In the genomic region with DNA sequence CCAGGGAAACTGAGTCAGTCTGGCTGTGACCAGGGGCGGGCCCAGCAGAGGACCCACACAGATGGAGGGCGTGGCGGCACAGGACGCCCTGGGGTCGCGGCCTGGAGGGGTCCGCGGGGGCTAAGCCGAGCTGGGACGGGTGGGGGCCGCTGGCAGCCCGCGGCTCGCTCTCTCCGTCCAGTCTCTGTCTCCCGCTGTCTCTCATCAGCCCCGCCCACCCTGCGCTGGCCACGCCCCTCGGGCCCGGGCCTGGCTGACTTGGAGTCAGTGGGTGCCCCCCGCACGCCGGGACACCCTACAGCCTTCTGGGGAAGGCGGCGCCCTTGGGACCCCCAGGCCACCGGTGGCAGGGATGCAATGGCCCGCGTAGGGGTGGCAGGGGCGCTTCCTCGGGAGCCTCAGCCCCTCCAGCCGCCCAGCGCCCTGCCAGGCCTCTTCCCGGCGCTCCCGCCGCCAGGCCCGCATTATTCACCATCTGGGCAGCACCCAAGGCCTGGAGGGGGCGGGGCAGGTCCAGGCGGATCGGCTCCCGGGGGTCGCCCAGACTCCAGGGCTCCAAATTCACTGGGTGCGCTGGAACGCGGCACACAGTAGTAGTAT, we compare ENCODE assay signal across 8 cellular contexts. TPM values are rescaled to one million over a fixed set of nuclear protein-coding genes. Genes with fewer than 3 reads are reported as not detected.
DNase-seq lines count a peak whose midpoint lies in the region; ATAC-seq and TF ChIP-seq lines count a peak whose summit lies in the region.

A gene (minus strand): TSS at position 186 of the 600 bp plus-strand sequence. CDS start 6,241 bp downstream, outside the sequence.

- H3K27me3 ChIP-seq in RWPE2 (ENCODE audit: insufficient read depth, poor library complexity, severe bottlenecking) (no peaks in the 10 kb centered on the region), skeletal muscle tissue (ENCODE audit: control insufficient read depth in 3 of 3, insufficient read depth in 3 of 3, low read length in 3 of 3) (peaks cover 20 to 38% (median 36%) of the 10 kb centered on the region in 3 donors)

- DNase-seq in NCI-H2171 treated with DMSO at 0.1 percent for 48 hours (lab: John Stamatoyannopoulos, UW) (peak; percentile 35), NCI-H2171 (lab: John Stamatoyannopoulos, UW) (no peak), RWPE2 (ENCODE audit: low spot score) (no peak), astrocyte of the cerebellum (ENCODE audit: low read depth) (no peak), hypothalamus (lab: John Stamatoyannopoulos, UW) (peak in 29 of 51 donors; percentile 5 to 67 (median 21))

- in situ Hi-C loops in astrocyte of the cerebellum (cut with HindIII; ENCODE audit: low sequenced_read_pairs) = no loop called here

- peak within 1 kb of the TSS in 2 of 3 donors; percentile 32 to 70 for H3K9ac ChIP-seq in skeletal muscle tissue (ENCODE audit: low read depth in 1 of 3, low read length in 3 of 3)

- H3K9me3 ChIP-seq in RWPE2 (ENCODE audit: severe bottlenecking) (no peaks in the 10 kb centered on the region), skeletal muscle tissue (ENCODE audit: control insufficient read depth in 3 of 3, low read length in 3 of 3) (no peaks in the 10 kb centered on the region)

- H3K4me1 ChIP-seq in RWPE2 (ENCODE audit: insufficient read depth, poor library complexity, severe bottlenecking) (no peaks in the 10 kb centered on the region), skeletal muscle tissue (ENCODE audit: control insufficient read depth in 3 of 3, insufficient read depth in 3 of 3, low read length in 3 of 3) (peaks cover 10 to 44% (median 37%) of the 10 kb centered on the region in 3 donors)

- H3K36me3 ChIP-seq in RWPE2 (ENCODE audit: low read depth) (peaks cover 5% of the 10 kb centered on the region), skeletal muscle tissue (ENCODE audit: control insufficient read depth in 3 of 3, insufficient read depth in 3 of 3, low read length in 3 of 3) (peaks cover 7 to 11% (median 10%) of the 10 kb centered on the region in 3 donors)

- no peak within 1 kb of the TSS for H3K27ac ChIP-seq in RWPE2 (ENCODE audit: poor library complexity, severe bottlenecking)
- peak within 1 kb of the TSS; percentile 75 for H3K27ac ChIP-seq in skeletal muscle tissue (ENCODE audit: low read depth, low read length)

- H3K4me3 ChIP-seq in RWPE2 (ENCODE audit: severe bottlenecking) (peak within 1 kb of the TSS; percentile 26), astrocyte of the cerebellum (ENCODE audit: low read depth, low read length) (peak within 1 kb of the TSS; percentile 46), skeletal muscle tissue (ENCODE audit: low read length in 3 of 3) (peak within 1 kb of the TSS; percentile 46 to 61 (median 51))

- TF ChIP-seq CTCF in RWPE2 (IDR thresholded peaks at IDR 0.05; ENCODE audit: poor library complexity, severe bottlenecking) (no peak), astrocyte of the cerebellum (IDR thresholded peaks at IDR 0.05; ENCODE audit: low read depth, low read length, missing control alignments) (no peak)

- peak; percentile 73 for ATAC-seq in RWPE2 (ENCODE audit: low read depth)
- no peak for ATAC-seq in GM19023 (IDR thresholded peaks at IDR 0.05; ENCODE audit: unreplicated experiment)
- ATAC-seq in HG03457 (IDR thresholded peaks at IDR 0.05; ENCODE audit: unreplicated experiment) = no peak

RNA-seq across cellular contexts. Expression of the gene that starts here (rescaled TPM):
- total RNA-seq in skeletal muscle tissue = under 0.01 TPM

Comparison
In these comparisons a context has a peak if more than half of its experiments do, and no peak if none do; other contexts are left out.
1. DNase-seq: peak in NCI-H2171 treated with DMSO at 0.1 percent for 48 hours (single experiment) and hypothalamus (29 of 51); none in NCI-H2171 (single experiment), RWPE2 (single experiment) and astrocyte of the cerebellum (single experiment).
2. Peak in every context shown above with its lines, with median percentiles within 50 percentile points of each other: H3K4me3 ChIP-seq.